ENCODE assay signal across 8 cellular contexts in genomic region chr6:89081423-89082322, GRCh38. TPM values are rescaled to one million over a fixed set of nuclear protein-coding genes. Genes with fewer than 3 reads are reported as not detected.
A peak's percentile ranks its signal among the peaks of the same experiment; 100 is the strongest.
DNase-seq lines count a peak whose midpoint lies in the region; ATAC-seq and TF ChIP-seq lines count a peak whose summit lies in the region.

No MANE protein-coding gene starts in this region.

- peaks cover 56% of the 10 kb centered on the region for H3K79me2 ChIP-seq in Loucy (ENCODE audit: insufficient read depth, low read length)
- H3K79me2 ChIP-seq in neural cell (replicated peaks; ENCODE audit: insufficient read depth, low read length), result peaks cover 46% of the 10 kb centered on the region

- no peaks in the 10 kb centered on the region for H3K27me3 Mint-ChIP-seq in stimulated activated naive CD8-positive, alpha-beta T cell treated with anti-CD3 and anti-CD28 coated beads, Interleukin-15, amount 100 ng/mL, for 72 hours

- H3K9me3 ChIP-seq in Loucy (ENCODE audit: insufficient read depth, low read depth, low read length) (no peaks in the 10 kb centered on the region), RWPE2 (ENCODE audit: severe bottlenecking) (no peaks in the 10 kb centered on the region), neural cell (ENCODE audit: low read length) (no peaks in the 10 kb centered on the region)

- H3K27ac ChIP-seq in RWPE2 (ENCODE audit: poor library complexity, severe bottlenecking), result peak overlapping the region; percentile 89
- peak overlapping the region; percentile 99 for H3K27ac ChIP-seq in neural cell (ENCODE audit: low read length)

- H3K9ac ChIP-seq in Loucy (ENCODE audit: low read depth, low read length, poor library complexity, severe bottlenecking), result peak overlapping the region; percentile 99
- H3K9ac ChIP-seq in neural cell (ENCODE audit: low read length), result peak overlapping the region; percentile 100

- peaks cover 38% of the 10 kb centered on the region for H3K4me1 Mint-ChIP-seq in stimulated activated naive CD8-positive, alpha-beta T cell treated with anti-CD3 and anti-CD28 coated beads, Interleukin-15, amount 100 ng/mL, for 72 hours

- peaks cover 5% of the 10 kb centered on the region for H3K27me3 ChIP-seq in Loucy (ENCODE audit: insufficient read depth, low read length, poor library complexity, severe bottlenecking)
- no peaks in the 10 kb centered on the region for H3K27me3 ChIP-seq in RWPE2 (ENCODE audit: insufficient read depth, poor library complexity, severe bottlenecking)
- no peaks in the 10 kb centered on the region for H3K27me3 ChIP-seq in neural cell (ENCODE audit: insufficient read depth, low read depth, low read length)

- peak; percentile 93 for TF ChIP-seq EP300 in neural cell (conservative IDR thresholded peaks at IDR 0.05; ENCODE audit: poor library complexity, severe bottlenecking)

- peaks cover 6% of the 10 kb centered on the region; the same call in 1 of the 2 replicates for H3F3A ChIP-seq in Loucy (ENCODE audit: low read depth)
- H3F3A ChIP-seq in neural cell (ENCODE audit: insufficient read depth, low read length, poor library complexity, severe bottlenecking), result peaks cover 4% of the 10 kb centered on the region

- H4K20me1 ChIP-seq in Loucy (ENCODE audit: insufficient read depth, low read length, poor library complexity, severe bottlenecking) (peaks cover 41% of the 10 kb centered on the region), neural cell (ENCODE audit: insufficient read depth) (peaks cover 29% of the 10 kb centered on the region)

- DNase-seq in ELF-1 (ENCODE audit: low read depth, low spot score) (peak; percentile 96), H4 (ENCODE audit: low spot score) (peak; percentile 88), RWPE2 (ENCODE audit: low spot score) (peak; percentile 98), fibroblast of the conjunctiva (ENCODE audit: low read depth) (peak; percentile 97)
- DNase-seq in activated effector memory CD4-positive, alpha-beta T cell treated with anti-CD3 and anti-CD28 coated beads, Interleukin-2, amount 50 U/mL, for 16 hours, result peak; percentile 99
- DNase-seq in stimulated activated naive CD8-positive, alpha-beta T cell treated with anti-CD3 and anti-CD28 coated beads, Interleukin-15, amount 100 ng/mL, for 72 hours, result peak; percentile 98

- peak overlapping the region; percentile 86 to 100 for H3K4me3 Mint-ChIP-seq in stimulated activated naive CD8-positive, alpha-beta T cell treated with anti-CD3 and anti-CD28 coated beads, Interleukin-15, amount 100 ng/mL, for 72 hours

- H3K9me2 ChIP-seq in Loucy (replicated peaks; ENCODE audit: low read depth, low read length) (no peaks in the 10 kb centered on the region), neural cell (ENCODE audit: insufficient read depth, low read length) (no peaks in the 10 kb centered on the region)

- H3K4me1 ChIP-seq in Loucy (ENCODE audit: insufficient read depth, low read length, poor library complexity, severe bottlenecking) (peaks cover 25% of the 10 kb centered on the region), RWPE2 (ENCODE audit: insufficient read depth, poor library complexity, severe bottlenecking) (peaks cover 17% of the 10 kb centered on the region)

- peak overlapping the region; percentile 99 to 100 for H3K27ac Mint-ChIP-seq in stimulated activated naive CD8-positive, alpha-beta T cell treated with anti-CD3 and anti-CD28 coated beads, Interleukin-15, amount 100 ng/mL, for 72 hours

- H3K36me3 ChIP-seq in Loucy (ENCODE audit: insufficient read depth, low read length) (peaks cover 27% of the 10 kb centered on the region), RWPE2 (ENCODE audit: low read depth) (peaks cover 41% of the 10 kb centered on the region), neural cell (ENCODE audit: insufficient read depth, low read length) (no peaks in the 10 kb centered on the region)

- H3K4me2 ChIP-seq in Loucy (ENCODE audit: low read depth, low read length, poor library complexity, severe bottlenecking), result peak overlapping the region; percentile 84
- peak overlapping the region; percentile 100 for H3K4me2 ChIP-seq in neural cell (ENCODE audit: low read length)

- H2AFZ ChIP-seq in Loucy (ENCODE audit: low read length) (peak overlapping the region; percentile 77; the same call in 1 of the 2 replicates), neural cell (ENCODE audit: low read depth, low read length) (peak overlapping the region; percentile 53)

- H3K4me3 ChIP-seq in Loucy (ENCODE audit: low read length, poor library complexity, severe bottlenecking) (peak overlapping the region; percentile 96), RWPE2 (ENCODE audit: severe bottlenecking) (peak overlapping the region; percentile 80), neural cell (ENCODE audit: low read length) (peak overlapping the region; percentile 99)

- TF ChIP-seq CTCF in Loucy (conservative IDR thresholded peaks at IDR 0.05; ENCODE audit: low read length) (no peak), RWPE2 (IDR thresholded peaks at IDR 0.05; ENCODE audit: poor library complexity, severe bottlenecking) (no peak), neural cell (IDR thresholded peaks at IDR 0.05; ENCODE audit: poor library complexity, severe bottlenecking) (no peak)

- peak; percentile 51 for ATAC-seq in RWPE2 (ENCODE audit: low read depth)
- peak; percentile 72 for ATAC-seq in stimulated activated naive CD8-positive, alpha-beta T cell treated with anti-CD3 and anti-CD28 coated beads, Interleukin-15, amount 100 ng/mL, for 72 hours

- no peaks in the 10 kb centered on the region for H3K9me3 Mint-ChIP-seq in stimulated activated naive CD8-positive, alpha-beta T cell treated with anti-CD3 and anti-CD28 coated beads, Interleukin-15, amount 100 ng/mL, for 72 hours

- peak; percentile 3 for TF ChIP-seq RAD21 in neural cell (conservative IDR thresholded peaks at IDR 0.05)

TF ChIP-seq in neural cell, 6 proteins besides CTCF, POLR2A, EP300 and RAD21:
- TF ChIP-seq EZH2 (IDR thresholded peaks at IDR 0.05; ENCODE audit: borderline replicate concordance, insufficient read depth, low read length, poor library complexity, severe bottlenecking) (no peak), POLR2AphosphoS5 (IDR thresholded peaks at IDR 0.05) (peak; percentile 69), TAF1 (IDR thresholded peaks at IDR 0.05; ENCODE audit: low read depth) (no peak), SMC3 (conservative IDR thresholded peaks at IDR 0.05; ENCODE audit: poor library complexity) (peak; percentile 22), MXI1 (conservative IDR thresholded peaks at IDR 0.05; ENCODE audit: poor library complexity, severe bottlenecking) (peak; percentile 57), REST (IDR thresholded peaks at IDR 0.05; ENCODE audit: borderline replicate concordance) (no peak)

RNA-seq across cellular contexts. Expression of gene PNRC1, which starts 1.1 kb away (rescaled TPM):
- 22.7 and 24.3 TPM in 2 replicates for total RNA-seq in H4 (2014; rRNA removed; shearing (Covaris generic))
- polyA plus RNA-seq in neural cell, result 17.9 and 22.2 TPM in 2 replicates
- polyA minus RNA-seq in neural cell, result 114 and 131 TPM in 2 replicates

RNA-seq across cellular contexts. Expression of gene SRSF12, which starts 36.2 kb away (rescaled TPM):
- total RNA-seq in H4 (2014; rRNA removed; shearing (Covaris generic)), result not detected in 2 replicates
- polyA plus RNA-seq in neural cell, result 42.1 and 44.0 TPM in 2 replicates
- 66.2 and 73.5 TPM in 2 replicates for polyA minus RNA-seq in neural cell

Comparison
In these comparisons a context has a peak if more than half of its experiments do, and no peak if none do; other contexts are left out.
1. Peak in every context shown above with its lines: DNase-seq, ATAC-seq, H3K4me3 ChIP-seq and H3K27ac ChIP-seq.